ENCODE assay signal across 8 cellular contexts in the genomic region with DNA sequence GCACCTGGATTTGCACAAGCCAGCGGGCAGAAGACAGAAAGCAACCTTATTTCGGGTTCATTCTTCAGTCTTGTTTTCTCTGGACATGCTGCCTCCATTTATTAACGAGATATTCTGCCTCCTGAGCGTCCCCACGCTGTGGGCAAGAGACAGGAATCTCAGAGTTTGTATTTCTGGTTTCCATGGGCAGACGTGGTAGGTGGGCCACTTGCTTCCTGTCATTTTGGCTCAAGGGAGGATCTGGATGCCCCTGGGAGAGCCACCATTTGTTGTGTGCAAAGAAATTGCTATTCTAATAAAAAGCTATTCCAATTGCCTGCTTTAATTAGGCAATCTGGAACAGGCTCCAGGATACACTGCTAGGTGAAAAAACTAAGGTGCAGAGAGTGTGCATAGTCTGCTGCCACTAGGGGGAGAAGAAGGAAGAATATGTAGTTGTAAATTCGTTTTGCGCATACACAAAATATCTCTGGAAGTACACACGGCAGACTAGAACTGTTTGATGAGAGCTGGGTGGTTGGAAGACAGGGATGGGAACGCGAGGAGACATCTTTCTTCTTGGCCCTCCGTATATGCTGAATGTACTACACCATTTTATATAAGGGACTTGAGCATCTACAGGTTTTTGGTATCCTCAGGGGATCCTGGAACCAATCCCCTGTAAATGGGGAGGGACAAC. TPM values are rescaled to one million over a fixed set of nuclear protein-coding genes. Genes with fewer than 3 reads are reported as not detected.
DNase-seq lines count a peak whose midpoint lies in the region; ATAC-seq, FAIRE-seq and TF ChIP-seq lines count a peak whose summit lies in the region.

No MANE protein-coding gene starts in this region.

- H3K9me3 ChIP-seq in DOHH2 (ENCODE audit: control insufficient read depth, insufficient read depth, low read length) (no peaks in the 10 kb centered on the region), heart left ventricle (no peaks in the 10 kb centered on the region), smooth muscle cell (replicated peaks; ENCODE audit: low read depth) (no peaks in the 10 kb centered on the region)

- intact Hi-C loops in activated B cell treated with CpG ODN at 0.5 μM for 24 hours (cut with micrococcal nuclease) (loop anchor here (1.0 to 5.0 kb wide), 3 partner anchors 153 to 986 kb away; no protein-coding TSS in a partner anchor), heart left ventricle (cut with DNase I) (loop anchor here in 9 of 10 donors (2.0 to 10.0 kb wide), 4 partner anchors 148 to 155 kb away; no protein-coding TSS in a partner anchor)

- no peaks in the 10 kb centered on the region for H3K27me3 ChIP-seq in DOHH2 (ENCODE audit: control insufficient read depth, low read length)
- no peaks in the 10 kb centered on the region for H3K27me3 ChIP-seq in heart left ventricle
- no peaks in the 10 kb centered on the region for H3K27me3 ChIP-seq in smooth muscle cell (ENCODE audit: low read depth)

- FAIRE-seq in H54 (lab: Jason Lieb, UNC): no peak

- peak; percentile 12 for DNase-seq in H54 (ENCODE audit: insufficient read length, low spot score)
- peak; percentile 29 for DNase-seq in NCI-H2227 (lab: John Stamatoyannopoulos, UW; ENCODE audit: unreplicated experiment)
- DNase-seq in activated B cell treated with CpG ODN at 0.5 μM for 24 hours: no peak
- no peak for DNase-seq in heart left ventricle
- no peak for DNase-seq in smooth muscle cell (lab: John Stamatoyannopoulos, UW; ENCODE audit: unreplicated experiment)
- no peak for DNase-seq in activated CD4-positive, CD25-positive, alpha-beta regulatory T cell (lab: John Stamatoyannopoulos, UW)

- no peaks in the 10 kb centered on the region for H3K9me2 ChIP-seq in DOHH2 (replicated peaks; ENCODE audit: control insufficient read depth, low read length)

- H3K4me1 ChIP-seq in DOHH2 (ENCODE audit: control insufficient read depth, low read length) (no peaks in the 10 kb centered on the region), heart left ventricle (no peaks in the 10 kb centered on the region), smooth muscle cell (ENCODE audit: low read depth) (no peaks in the 10 kb centered on the region)

- no peaks in the 10 kb centered on the region for H3K36me3 Mint-ChIP-seq in activated B cell treated with CpG ODN at 0.5 μM for 24 hours (ENCODE audit: low read depth)

- POLR2A ChIA-PET in activated B cell treated with CpG ODN at 0.5 μM for 24 hours (lab: Charles Lee): no interaction called here

- H3F3A ChIP-seq in DOHH2 (ENCODE audit: control insufficient read depth, insufficient read depth) (no peaks in the 10 kb centered on the region), smooth muscle cell (ENCODE audit: low read depth) (no peaks in the 10 kb centered on the region)

- H3K9ac ChIP-seq in smooth muscle cell (ENCODE audit: low read depth): no peak overlapping the region

- no peak for TF ChIP-seq POLR2A in H54 (IDR thresholded peaks at IDR 0.05; ENCODE audit: low read depth, low read length)
- TF ChIP-seq POLR2A in heart left ventricle (IDR thresholded peaks at IDR 0.05): no peak

- WGBS in heart left ventricle, 4 donors: 28 to 54% (median 45%) methylated on average over 12 of the region's 12 CpGs
- 54% methylated on average over 12 of the region's 12 CpGs for WGBS in smooth muscle cell (ENCODE audit: low lambda C conversion rate)

- CTCF ChIA-PET in activated B cell treated with CpG ODN at 0.5 μM for 24 hours (lab: Charles Lee): interaction anchor here (0.7 to 2.3 kb wide), 11 partner anchors 10 to 1106 kb away, joined by 3 to 17 read pairs (median 4); no protein-coding TSS in a partner anchor

- TF ChIP-seq CTCF in DOHH2 (IDR thresholded peaks at IDR 0.05; ENCODE audit: low read depth, low read length, poor library complexity, severe bottlenecking) (peak; percentile 85), activated B cell treated with CpG ODN at 0.5 μM for 24 hours (IDR thresholded peaks at IDR 0.05) (peak; percentile 29), heart left ventricle (IDR thresholded peaks at IDR 0.05) (peak; percentile 50 to 68 (median 58)), smooth muscle cell (IDR thresholded peaks at IDR 0.05; ENCODE audit: borderline replicate concordance, insufficient read depth, poor library complexity, severe bottlenecking) (peak; percentile 60)

- H3K27ac ChIP-seq in DOHH2 (ENCODE audit: low read depth, low read length): no peak overlapping the region
- no peak overlapping the region for H3K27ac ChIP-seq in heart left ventricle
- H3K27ac ChIP-seq in smooth muscle cell (ENCODE audit: low read depth): no peak overlapping the region

- H2AFZ ChIP-seq in smooth muscle cell (ENCODE audit: low read depth): no peak overlapping the region

- H3K27ac Mint-ChIP-seq in activated B cell treated with CpG ODN at 0.5 μM for 24 hours: no peak overlapping the region

- H3K4me3 ChIP-seq in DOHH2 (ENCODE audit: low read length) (no peak overlapping the region), heart left ventricle (no peak overlapping the region), smooth muscle cell (no peak overlapping the region)

- H3K4me3 Mint-ChIP-seq in activated B cell treated with CpG ODN at 0.5 μM for 24 hours: no peak overlapping the region

- H3K79me2 ChIP-seq in DOHH2 (ENCODE audit: control insufficient read depth, low read length) (no peaks in the 10 kb centered on the region), smooth muscle cell (ENCODE audit: low read depth) (no peaks in the 10 kb centered on the region)

- no peaks in the 10 kb centered on the region for H3K36me3 ChIP-seq in DOHH2 (ENCODE audit: control insufficient read depth, low read length)
- no peaks in the 10 kb centered on the region for H3K36me3 ChIP-seq in heart left ventricle
- no peaks in the 10 kb centered on the region for H3K36me3 ChIP-seq in smooth muscle cell (ENCODE audit: low read depth)

- H3K4me2 ChIP-seq in DOHH2 (ENCODE audit: low read length) (no peak overlapping the region), smooth muscle cell (no peak overlapping the region)

- H3K4me1 Mint-ChIP-seq in activated B cell treated with CpG ODN at 0.5 μM for 24 hours: no peaks in the 10 kb centered on the region

- H3K27me3 Mint-ChIP-seq in activated B cell treated with CpG ODN at 0.5 μM for 24 hours: peaks cover 4% of the 10 kb centered on the region

- no peaks in the 10 kb centered on the region for H3K9me3 Mint-ChIP-seq in activated B cell treated with CpG ODN at 0.5 μM for 24 hours

- H4K20me1 ChIP-seq in DOHH2 (ENCODE audit: control insufficient read depth, insufficient read depth, low read depth, low read length): no peaks in the 10 kb centered on the region
- no peaks in the 10 kb centered on the region for H4K20me1 ChIP-seq in smooth muscle cell (ENCODE audit: low read depth)

- ATAC-seq in activated B cell treated with CpG ODN at 0.5 μM for 24 hours (ENCODE audit: low read depth): peak; percentile 21
- ATAC-seq in heart left ventricle: peak in 3 of 4 donors; percentile 52 to 71 (median 63)
- ATAC-seq in GM21423 (IDR thresholded peaks at IDR 0.05; ENCODE audit: unreplicated experiment): no peak

RNA-seq across cellular contexts. Expression of gene SLC16A10, which starts 30.1 kb away (rescaled TPM):
- total RNA-seq in activated B cell treated with CpG ODN at 0.5 μM for 24 hours (0.02 and 0.13 TPM in 2 replicates), heart left ventricle (10 to 100 TPM in 2 of 9 donors, 1 to 10 TPM in 7; 5.1 to 16.7 (median 7.4) TPM), smooth muscle cell (0.54 and 1.4 TPM in 2 replicates)
- polyA plus RNA-seq in heart left ventricle (1 to 10 TPM; 1.9 TPM), smooth muscle cell (0.87 TPM in 1 of 2 replicates, not detected in the other)

Comparison
In these comparisons a context has a peak if more than half of its experiments do, and no peak if none do; other contexts are left out.
1. CTCF ChIP-seq: peak in every context shown above with its lines; median percentile 85 in DOHH2; 60 in smooth muscle cell; 58 in heart left ventricle; 29 in activated B cell treated with CpG ODN at 0.5 μM for 24 hours.
2. DNase-seq: peak in H54 (single experiment) and NCI-H2227 (single experiment); none in activated B cell treated with CpG ODN at 0.5 μM for 24 hours (single experiment), heart left ventricle (0 of 5), smooth muscle cell (single experiment) and activated CD4-positive, CD25-positive, alpha-beta regulatory T cell (0 of 4).